In the genomic region with DNA sequence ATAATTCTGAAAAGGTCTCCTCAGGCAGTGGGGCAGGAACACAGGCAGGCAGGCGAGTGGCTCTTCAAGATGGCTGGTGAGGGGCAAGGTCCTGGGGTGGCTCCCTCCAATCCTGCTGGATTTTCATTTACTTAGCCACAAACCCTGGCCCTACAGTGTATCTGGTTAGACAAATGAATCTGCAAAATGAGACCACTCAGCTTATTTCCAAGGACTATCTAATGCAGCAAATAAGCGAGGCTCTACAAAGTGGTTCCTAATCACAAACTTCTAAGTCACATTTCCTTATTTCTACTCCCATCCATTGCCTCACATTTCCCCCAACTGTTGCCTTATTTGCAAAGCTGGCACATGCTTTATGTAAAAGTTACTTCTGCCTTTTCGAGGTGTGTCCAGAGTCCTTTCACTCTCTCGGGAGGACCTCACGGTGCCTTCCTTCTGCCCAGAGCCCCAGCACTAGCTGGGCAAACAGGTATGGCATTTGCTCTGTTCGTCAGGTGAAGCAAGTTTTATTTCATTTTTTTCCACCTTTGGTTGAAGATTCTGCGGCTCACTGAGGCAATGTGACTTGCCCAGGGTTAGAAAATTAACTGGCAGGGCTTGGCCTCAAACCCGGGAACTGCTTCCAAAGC, we compare ENCODE assay signal across 11 cellular contexts. TPM values are rescaled to one million over a fixed set of nuclear protein-coding genes. Genes with fewer than 3 reads are reported as not detected.
DNase-seq lines count a peak whose midpoint lies in the region; ATAC-seq, FAIRE-seq and TF ChIP-seq lines count a peak whose summit lies in the region.
"Had no signal": no experiment of that assay in that cellular context is flagged by ENCODE, and none has a peak within 500 bp of the region (broad histone marks: within the 10 kb centered on the region; RNA-seq: fewer than 3 reads in every experiment).

No MANE protein-coding gene starts in this region.

- no peaks in the 10 kb centered on the region for H3K36me3 ChIP-seq in breast epithelium

- CTCF ChIA-PET in A549 (lab: Yijun Ruan, JAX) = interaction anchor here (0.8 to 5.3 kb wide), 14 partner anchors 12 to 84 kb away, joined by 3 to 62 read pairs (median 5); a partner anchor contains a TSS

- 82% methylated on average over 8 of the region's 8 CpGs for WGBS in A549 (ENCODE audit: missing lambda C conversion rate)

- H3K9me3 ChIP-seq in A549 (no peaks in the 10 kb centered on the region), breast epithelium (no peaks in the 10 kb centered on the region)

- POLR2A ChIA-PET in A549 (lab: Yijun Ruan, JAX) = interaction anchor here (0.8 to 2.3 kb wide), 4 partner anchors 12 to 43 kb away, joined by 4 to 33 read pairs (median 6); a partner anchor contains a TSS

- FAIRE-seq in A549 (lab: Jason Lieb, UNC) = no peak

- intact Hi-C loops in breast epithelium (cut with DNase I; ENCODE audit: low total_unique reads) = no loop called here

- TF ChIP-seq POLR2A in A549 (IDR thresholded peaks at IDR 0.05; ENCODE audit: low read length) (no peak), breast epithelium (IDR thresholded peaks at IDR 0.05) (no peak)

- H3K4me1 ChIP-seq in A549 (peaks cover 77% of the 10 kb centered on the region), breast epithelium (peaks cover 13 to 40% of the 10 kb centered on the region in 2 donors)

- peak overlapping the region; percentile 85 to 88 for H3K27ac ChIP-seq in A549
- peak overlapping the region; percentile 85 to 89 for H3K27ac ChIP-seq in breast epithelium

- TF ChIP-seq EP300 in A549 (IDR thresholded peaks at IDR 0.05) = no peak

- TF ChIP-seq RAD21 in A549 (conservative IDR thresholded peaks at IDR 0.05 in 1 of 2, IDR thresholded peaks at IDR 0.05 in 1 of 2) = no peak

- H3K4me2 ChIP-seq in A549 = peak overlapping the region; percentile 70

- no peak for TF ChIP-seq CTCF in A549 (IDR thresholded peaks at IDR 0.05)
- no peak for TF ChIP-seq CTCF in breast epithelium (IDR thresholded peaks at IDR 0.05)

- H3K4me3 ChIP-seq in A549 (no peak overlapping the region), breast epithelium (no peak overlapping the region)

- DNase-seq in A549 (ENCODE audit: low read depth in 1 of 2, low spot score in 1 of 2) = no peak
- DNase-seq in Kasumi-1 (lab: John Stamatoyannopoulos, UW) = peak; percentile 30 to 47
- DNase-seq in breast epithelium (ENCODE audit: low spot score in 2 of 2) = no peak
- peak; percentile 12 for DNase-seq in myocyte (ENCODE audit: low read depth)
- no peak for DNase-seq in AG08396 (ENCODE audit: low spot score)
- DNase-seq in stimulated activated CD4-positive, alpha-beta T cell treated with anti-CD3 and anti-CD28 coated beads, Interleukin-12 subunit alpha, Interleukin-12 subunit beta, amount 100 ng/mL, for 4 hours = no peak
- DNase-seq in activated CD8-positive, alpha-beta memory T cell treated with anti-CD3 and anti-CD28 coated beads for 24 hours = no peak
- DNase-seq: activated T-cell treated with anti-CD3 and anti-CD28 coated beads, Interleukin-2, amount 50 U/mL, for 4 hours; NCI-H524; stimulated activated CD4-positive, alpha-beta T cell treated with anti-CD3 and anti-CD28 coated beads, Interleukin-2, amount 100 ng/mL, for 48 hours had no signal

- ATAC-seq in A549 = no peak
- no peak for ATAC-seq in GM21423 (IDR thresholded peaks at IDR 0.05; ENCODE audit: unreplicated experiment)

- no peaks in the 10 kb centered on the region for H3K27me3 ChIP-seq in breast epithelium

TF ChIP-seq in A549, 52 proteins besides CTCF, POLR2A, EP300 and RAD21 (continues in another document):
- TF ChIP-seq MAZ (IDR thresholded peaks at IDR 0.05; ENCODE audit: borderline replicate concordance, low read depth, low read length) (no peak), ZFP36 (IDR thresholded peaks at IDR 0.05; ENCODE audit: borderline replicate concordance, partially characterized antibody) (no peak), FOSB (CRISPR knock-in tag; IDR thresholded peaks at IDR 0.05) (no peak), GATA3 (IDR thresholded peaks at IDR 0.05; ENCODE audit: borderline replicate concordance) (no peak), CBX2 (IDR thresholded peaks at IDR 0.05; ENCODE audit: borderline replicate concordance, low read depth) (no peak), NFE2L2 (conservative IDR thresholded peaks at IDR 0.05; ENCODE audit: low read length) (no peak), KDM5A (IDR thresholded peaks at IDR 0.05) (no peak)
- TF ChIP-seq, protein P1, sequence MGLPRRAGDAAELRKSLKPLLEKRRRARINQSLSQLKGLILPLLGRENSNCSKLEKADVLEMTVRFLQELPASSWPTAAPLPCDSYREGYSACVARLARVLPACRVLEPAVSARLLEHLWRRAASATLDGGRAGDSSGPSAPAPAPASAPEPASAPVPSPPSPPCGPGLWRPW (IDR thresholded peaks at IDR 0.05) = no peak
- TF ChIP-seq, protein P2, sequence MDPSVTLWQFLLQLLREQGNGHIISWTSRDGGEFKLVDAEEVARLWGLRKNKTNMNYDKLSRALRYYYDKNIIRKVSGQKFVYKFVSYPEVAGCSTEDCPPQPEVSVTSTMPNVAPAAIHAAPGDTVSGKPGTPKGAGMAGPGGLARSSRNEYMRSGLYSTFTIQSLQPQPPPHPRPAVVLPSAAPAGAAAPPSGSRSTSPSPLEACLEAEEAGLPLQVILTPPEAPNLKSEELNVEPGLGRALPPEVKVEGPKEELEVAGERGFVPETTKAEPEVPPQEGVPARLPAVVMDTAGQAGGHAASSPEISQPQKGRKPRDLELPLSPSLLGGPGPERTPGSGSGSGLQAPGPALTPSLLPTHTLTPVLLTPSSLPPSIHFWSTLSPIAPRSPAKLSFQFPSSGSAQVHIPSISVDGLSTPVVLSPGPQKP (IDR thresholded peaks at IDR 0.05; ENCODE audit: low read depth, low read length) = no peak
- TF ChIP-seq, protein P3, sequence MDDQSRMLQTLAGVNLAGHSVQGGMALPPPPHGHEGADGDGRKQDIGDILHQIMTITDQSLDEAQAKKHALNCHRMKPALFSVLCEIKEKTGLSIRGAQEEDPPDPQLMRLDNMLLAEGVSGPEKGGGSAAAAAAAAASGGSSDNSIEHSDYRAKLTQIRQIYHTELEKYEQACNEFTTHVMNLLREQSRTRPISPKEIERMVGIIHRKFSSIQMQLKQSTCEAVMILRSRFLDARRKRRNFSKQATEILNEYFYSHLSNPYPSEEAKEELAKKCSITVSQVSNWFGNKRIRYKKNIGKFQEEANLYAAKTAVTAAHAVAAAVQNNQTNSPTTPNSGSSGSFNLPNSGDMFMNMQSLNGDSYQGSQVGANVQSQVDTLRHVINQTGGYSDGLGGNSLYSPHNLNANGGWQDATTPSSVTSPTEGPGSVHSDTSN (IDR thresholded peaks at IDR 0.05) = no peak
- TF ChIP-seq, protein P4, sequence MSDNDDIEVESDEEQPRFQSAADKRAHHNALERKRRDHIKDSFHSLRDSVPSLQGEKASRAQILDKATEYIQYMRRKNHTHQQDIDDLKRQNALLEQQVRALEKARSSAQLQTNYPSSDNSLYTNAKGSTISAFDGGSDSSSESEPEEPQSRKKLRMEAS (IDR thresholded peaks at IDR 0.05) = no peak
- TF ChIP-seq, protein P5, sequence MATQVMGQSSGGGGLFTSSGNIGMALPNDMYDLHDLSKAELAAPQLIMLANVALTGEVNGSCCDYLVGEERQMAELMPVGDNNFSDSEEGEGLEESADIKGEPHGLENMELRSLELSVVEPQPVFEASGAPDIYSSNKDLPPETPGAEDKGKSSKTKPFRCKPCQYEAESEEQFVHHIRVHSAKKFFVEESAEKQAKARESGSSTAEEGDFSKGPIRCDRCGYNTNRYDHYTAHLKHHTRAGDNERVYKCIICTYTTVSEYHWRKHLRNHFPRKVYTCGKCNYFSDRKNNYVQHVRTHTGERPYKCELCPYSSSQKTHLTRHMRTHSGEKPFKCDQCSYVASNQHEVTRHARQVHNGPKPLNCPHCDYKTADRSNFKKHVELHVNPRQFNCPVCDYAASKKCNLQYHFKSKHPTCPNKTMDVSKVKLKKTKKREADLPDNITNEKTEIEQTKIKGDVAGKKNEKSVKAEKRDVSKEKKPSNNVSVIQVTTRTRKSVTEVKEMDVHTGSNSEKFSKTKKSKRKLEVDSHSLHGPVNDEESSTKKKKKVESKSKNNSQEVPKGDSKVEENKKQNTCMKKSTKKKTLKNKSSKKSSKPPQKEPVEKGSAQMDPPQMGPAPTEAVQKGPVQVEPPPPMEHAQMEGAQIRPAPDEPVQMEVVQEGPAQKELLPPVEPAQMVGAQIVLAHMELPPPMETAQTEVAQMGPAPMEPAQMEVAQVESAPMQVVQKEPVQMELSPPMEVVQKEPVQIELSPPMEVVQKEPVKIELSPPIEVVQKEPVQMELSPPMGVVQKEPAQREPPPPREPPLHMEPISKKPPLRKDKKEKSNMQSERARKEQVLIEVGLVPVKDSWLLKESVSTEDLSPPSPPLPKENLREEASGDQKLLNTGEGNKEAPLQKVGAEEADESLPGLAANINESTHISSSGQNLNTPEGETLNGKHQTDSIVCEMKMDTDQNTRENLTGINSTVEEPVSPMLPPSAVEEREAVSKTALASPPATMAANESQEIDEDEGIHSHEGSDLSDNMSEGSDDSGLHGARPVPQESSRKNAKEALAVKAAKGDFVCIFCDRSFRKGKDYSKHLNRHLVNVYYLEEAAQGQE (IDR thresholded peaks at IDR 0.05) = no peak

RNA-seq across cellular contexts. Expression of a gene that starts 40.4 kb away (rescaled TPM):
- polyA plus RNA-seq in A549 (2011; rRNA removed) = 21.7 and 34.8 TPM in 2 replicates
- polyA plus RNA-seq in A549 (2012; cell fraction: cytosol; rRNA removed) = 53.8 and 83.7 TPM in 2 replicates
- polyA plus RNA-seq in A549 (2012; cell fraction: nucleus; rRNA removed) = 44.0 and 54.7 TPM in 2 replicates
- polyA plus RNA-seq in A549 (2017; fragmentation: RNase III; extraction: RNeasy Plus Mini Kit Qiagen cat#74134 plus additional on column Dnase treatment) = 74.2 to 81.0 TPM (median 79.2 TPM) in 3 replicates
- 30.5 and 33.9 TPM in 2 replicates for polyA minus RNA-seq in A549 (2011; rRNA and poly(A)+ RNA removed)
- 10 to 100 TPM; 27.0 to 50.2 (median 43.9) TPM for total RNA-seq in breast epithelium
- 20.9 and 22.6 TPM in 2 replicates for total RNA-seq in myocyte
- polyA plus RNA-seq in myocyte (2012) = 31.8 TPM

RNA-seq across cellular contexts. Expression of a gene that starts 43.4 kb away (rescaled TPM):
- polyA plus RNA-seq in A549 (2011; rRNA removed) (9.6 and 13.3 TPM in 2 replicates), A549 (2017; fragmentation: RNase III; extraction: RNeasy Plus Mini Kit Qiagen cat#74134 plus additional on column Dnase treatment) (43.4 to 54.0 TPM (median 47.3 TPM) in 3 replicates)
- 45.5 and 60.4 TPM in 2 replicates for polyA plus RNA-seq in A549 (2012; cell fraction: cytosol; rRNA removed)
- polyA plus RNA-seq in A549 (2012; cell fraction: nucleus; rRNA removed) = 409 and 469 TPM in 2 replicates
- polyA minus RNA-seq in A549 (2011; rRNA and poly(A)+ RNA removed) = 14.9 and 24.5 TPM in 2 replicates
- total RNA-seq in breast epithelium (10 to 100 TPM; 16.8 to 58.3 (median 54.4) TPM), myocyte (2.3 and 4.4 TPM in 2 replicates)
- 4.0 TPM for polyA plus RNA-seq in myocyte (2012)

RNA-seq across cellular contexts. Expression of a gene that starts 58.6 kb away (rescaled TPM):
- polyA plus RNA-seq in A549 (2011; rRNA removed) = 0.20 and 0.45 TPM in 2 replicates
- polyA plus RNA-seq in A549 (2012; cell fraction: cytosol; rRNA removed) = 0.63 and 0.83 TPM in 2 replicates
- polyA plus RNA-seq in A549 (2012; cell fraction: nucleus; rRNA removed) = 1.7 and 2.2 TPM in 2 replicates
- polyA plus RNA-seq in A549 (2017; fragmentation: RNase III; extraction: RNeasy Plus Mini Kit Qiagen cat#74134 plus additional on column Dnase treatment) = 0.53 to 0.76 TPM (median 0.54 TPM) in 3 replicates
- polyA minus RNA-seq in A549 (2011; rRNA and poly(A)+ RNA removed) = 0.24 and 0.87 TPM in 2 replicates
- total RNA-seq in breast epithelium = 10 to 100 TPM in 2 of 3 donors, 1 to 10 TPM in 1; 4.7 to 38.2 (median 13.4) TPM
- total RNA-seq in myocyte = 5.6 and 5.7 TPM in 2 replicates
- 3.6 TPM for polyA plus RNA-seq in myocyte (2012)
- total RNA-seq: activated T-cell treated with anti-CD3 and anti-CD28 coated beads, Interleukin-2, amount 50 U/mL, for 4 hours had no signal

Comparison
In these comparisons a context has a peak if more than half of its experiments do, and no peak if none do; other contexts are left out.
1. DNase-seq: peak in Kasumi-1 (2 of 2) and myocyte (single experiment); none in A549 (0 of 2), breast epithelium (0 of 2), AG08396 (single experiment), stimulated activated CD4-positive, alpha-beta T cell treated with anti-CD3 and anti-CD28 coated beads, Interleukin-12 subunit alpha, Interleukin-12 subunit beta, amount 100 ng/mL, for 4 hours (single experiment) and activated CD8-positive, alpha-beta memory T cell treated with anti-CD3 and anti-CD28 coated beads for 24 hours (single experiment).